8 cellular contexts compared by ENCODE assay signal in genomic region chr17:59154721-59155438, GRCh38. TPM values are rescaled to one million over a fixed set of nuclear protein-coding genes. Genes with fewer than 3 reads are reported as not detected.
A peak's percentile ranks its signal among the peaks of the same experiment; 100 is the strongest.
DNase-seq lines count a peak whose midpoint lies in the region; ATAC-seq lines count a peak whose summit lies in the region.

Gene SKA2, minus strand, starts transcription at chr17:59155186. Its CDS starts 23 bp downstream, at chr17:59155163.

- POLR2A ChIA-PET in activated CD4-positive, alpha-beta memory T cell treated with anti-CD3 and anti-CD28 coated beads for 36 hours (lab: Charles Lee) = interaction anchor here (0.8 to 4.7 kb wide), 7 partner anchors 24 to 523 kb away, joined by 3 to 39 read pairs (median 7); partner anchors contain the start of genes CLTC, GDPD1, SMG8 and TRIM37

- DNase-seq in AG08396 (ENCODE audit: low spot score) (peak; percentile 92), GM19238 (ENCODE audit: insufficient read length, low spot score) (peak; percentile 27), NCI-H510A (lab: John Stamatoyannopoulos, UW) (peak; percentile 100)
- DNase-seq in activated CD4-positive, alpha-beta memory T cell treated with anti-CD3 and anti-CD28 coated beads for 36 hours = peak; percentile 99
- peak; percentile 91 to 97 for DNase-seq in stimulated activated CD8-positive, alpha-beta memory T cell treated with anti-CD3 and anti-CD28 coated beads, Interleukin-15, amount 100 ng/mL, for 4 hours (ENCODE audit: low read depth in 2 of 2)

- no peak within 1 kb of the TSS for H3K4me3 Mint-ChIP-seq in activated CD4-positive, alpha-beta memory T cell treated with anti-CD3 and anti-CD28 coated beads for 36 hours

- peaks cover 6% of the 10 kb centered on the region for H3K36me3 Mint-ChIP-seq in activated CD4-positive, alpha-beta memory T cell treated with anti-CD3 and anti-CD28 coated beads for 36 hours

- peaks cover 42% of the 10 kb centered on the region for H3K4me1 Mint-ChIP-seq in activated CD4-positive, alpha-beta memory T cell treated with anti-CD3 and anti-CD28 coated beads for 36 hours (ENCODE audit: low read depth)

- H3K27me3 Mint-ChIP-seq in activated CD4-positive, alpha-beta memory T cell treated with anti-CD3 and anti-CD28 coated beads for 36 hours = no peaks in the 10 kb centered on the region

- intact Hi-C loops in activated CD4-positive, alpha-beta memory T cell treated with anti-CD3 and anti-CD28 coated beads for 36 hours (cut with micrococcal nuclease) = loop anchor here (1.0 to 5.0 kb wide), 8 partner anchors 49 to 1148 kb away; partner anchors contain the start of genes GDPD1, SMG8, SRSF1 and TRIM37

- H3K9me3 Mint-ChIP-seq in activated CD4-positive, alpha-beta memory T cell treated with anti-CD3 and anti-CD28 coated beads for 36 hours = no peaks in the 10 kb centered on the region

- H3K4me1 ChIP-seq in ectodermal cell (ENCODE audit: control insufficient read depth, insufficient read depth, low read length) (peaks cover 11% of the 10 kb centered on the region), mesodermal cell (ENCODE audit: control insufficient read depth, insufficient read depth, low read length, poor library complexity, severe bottlenecking) (peaks cover 5% of the 10 kb centered on the region)

- 0% methylated on average over 39 of the region's 39 CpGs for WGBS in ectodermal cell, 2 experiments
- WGBS in mesodermal cell (ENCODE audit: insufficient coverage in 2 of 2), 2 experiments = 0 to 1% methylated on average over 22 to 27 of the region's 39 CpGs

- H3K4me3 ChIP-seq in ectodermal cell (ENCODE audit: insufficient read depth, low read depth, low read length) = peak within 1 kb of the TSS; percentile 70
- H3K4me3 ChIP-seq in mesodermal cell (ENCODE audit: extremely low read depth, insufficient read depth, low read length, poor library complexity, severe bottlenecking) = peak within 1 kb of the TSS; percentile 68

- H3K27ac ChIP-seq in ectodermal cell (ENCODE audit: insufficient read depth, low read depth, low read length, poor library complexity, severe bottlenecking) = peak within 1 kb of the TSS; percentile 99
- peak within 1 kb of the TSS; percentile 99 for H3K27ac ChIP-seq in mesodermal cell (ENCODE audit: low read depth, low read length, severe bottlenecking)

- H3K27me3 ChIP-seq in ectodermal cell (ENCODE audit: control insufficient read depth, insufficient read depth, low read length, poor library complexity, severe bottlenecking) = no peaks in the 10 kb centered on the region

- no peaks in the 10 kb centered on the region for H3K36me3 ChIP-seq in ectodermal cell (ENCODE audit: control insufficient read depth, insufficient read depth, low read length)
- H3K36me3 ChIP-seq in mesodermal cell (ENCODE audit: control insufficient read depth, insufficient read depth, low read length) = peaks cover 12% of the 10 kb centered on the region

- H3K9me3 ChIP-seq in ectodermal cell (ENCODE audit: control insufficient read depth, low read length) (no peaks in the 10 kb centered on the region), mesodermal cell (ENCODE audit: control insufficient read depth, low read length) (no peaks in the 10 kb centered on the region)

- H3K27ac Mint-ChIP-seq in activated CD4-positive, alpha-beta memory T cell treated with anti-CD3 and anti-CD28 coated beads for 36 hours = no peak within 1 kb of the TSS

- CTCF ChIA-PET in activated CD4-positive, alpha-beta memory T cell treated with anti-CD3 and anti-CD28 coated beads for 36 hours (lab: Charles Lee) = interaction anchor here (1.0 kb wide), 1 partner anchor 48 kb away, joined by 6 read pairs; the partner anchor contains the start of gene TRIM37

- peak; percentile 84 for ATAC-seq in HG03432 (IDR thresholded peaks at IDR 0.05; ENCODE audit: unreplicated experiment)

RNA-seq across cellular contexts. Expression of gene SKA2, which starts in this region (rescaled TPM):
- 10 to 100 TPM; 83.5 to 83.9 TPM for total RNA-seq in activated CD4-positive, alpha-beta memory T cell treated with anti-CD3 and anti-CD28 coated beads for 36 hours
- polyA plus RNA-seq in ectodermal cell (2013, experiment 1 of 4) = 123 TPM
- 131 TPM for polyA plus RNA-seq in ectodermal cell (2013, experiment 2 of 4)
- 112 TPM for polyA plus RNA-seq in ectodermal cell (2013, experiment 3 of 4)
- polyA plus RNA-seq in ectodermal cell (2013, experiment 4 of 4) = 117 TPM
- polyA plus RNA-seq in mesodermal cell (2013, experiment 1 of 2) = 82.7 TPM
- polyA plus RNA-seq in mesodermal cell (2013, experiment 2 of 2) = 106 TPM

Comparison
In these comparisons a context has a peak if more than half of its experiments do, and no peak if none do; other contexts are left out.
1. Peak in every context shown above with its lines: DNase-seq, ATAC-seq, H3K4me3 ChIP-seq and H3K27ac ChIP-seq.
2. DNase-seq: peak in every context shown above with its lines; median percentile 100 in NCI-H510A; 99 in activated CD4-positive, alpha-beta memory T cell treated with anti-CD3 and anti-CD28 coated beads for 36 hours; 94 in stimulated activated CD8-positive, alpha-beta memory T cell treated with anti-CD3 and anti-CD28 coated beads, Interleukin-15, amount 100 ng/mL, for 4 hours; 92 in AG08396; 27 in GM19238.